1 cellular context compared by ENCODE assay signal in the genomic region with DNA sequence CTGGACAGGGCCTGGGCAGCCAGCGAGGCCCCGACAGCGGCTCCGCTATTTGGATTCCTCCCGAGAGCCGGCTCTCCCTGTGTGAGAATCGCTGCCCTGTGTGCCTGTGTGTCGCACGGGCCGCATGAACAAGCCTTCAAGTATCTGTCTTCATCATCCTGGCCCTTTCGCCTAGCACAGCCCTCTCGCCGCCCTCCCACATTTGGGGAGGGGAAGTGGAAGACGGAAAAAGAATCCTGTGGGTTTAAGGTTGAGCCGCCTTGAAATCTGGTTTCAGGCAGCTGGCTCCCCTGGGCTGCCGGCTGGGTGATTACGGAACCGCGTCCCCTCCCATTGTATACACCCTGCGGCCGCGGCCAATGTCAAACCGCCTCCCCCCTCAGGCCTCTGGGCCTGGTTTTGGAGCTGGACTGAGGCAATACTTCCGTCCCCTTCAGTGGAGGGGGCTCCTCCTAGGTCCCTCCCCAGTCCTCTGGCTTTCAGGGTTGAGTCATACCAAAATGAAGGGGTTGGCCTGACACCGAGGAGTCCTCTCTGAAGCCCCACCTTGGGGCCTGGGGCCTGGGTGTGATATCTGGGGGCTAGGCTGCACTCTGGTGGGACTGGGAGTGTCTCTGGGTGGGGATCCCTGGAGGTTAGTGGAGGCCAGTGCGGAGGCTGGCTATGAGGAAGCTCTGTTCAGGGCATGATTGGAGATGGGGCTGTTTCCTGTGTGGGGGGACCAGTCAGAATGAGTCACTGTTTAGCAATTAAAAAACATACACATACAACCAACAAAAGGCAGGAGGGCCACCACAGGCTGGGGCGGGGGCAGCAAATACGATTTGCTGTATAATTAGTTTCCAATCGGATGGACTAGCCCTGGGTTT.
TF ChIP-seq lines count a peak whose summit lies in the region.

No MANE protein-coding gene starts in this region.

TF ChIP-seq in K562, 482 proteins besides CTCF, POLR2A, EP300 and RAD21 (continued from another document):
- no peak for TF ChIP-seq NR2C2 (CRISPR knock-in tag; IDR thresholded peaks at IDR 0.05)
- peak; percentile 42; the same call in 1 of the 2 replicates for TF ChIP-seq NR2C2 (tag; IDR thresholded peaks at IDR 0.05)
- 0 out of 2 replicates have a peak, but pooled peaks have one; percentile 13 for TF ChIP-seq TAL1 (IDR thresholded peaks at IDR 0.05)
- TF ChIP-seq, protein P1, sequence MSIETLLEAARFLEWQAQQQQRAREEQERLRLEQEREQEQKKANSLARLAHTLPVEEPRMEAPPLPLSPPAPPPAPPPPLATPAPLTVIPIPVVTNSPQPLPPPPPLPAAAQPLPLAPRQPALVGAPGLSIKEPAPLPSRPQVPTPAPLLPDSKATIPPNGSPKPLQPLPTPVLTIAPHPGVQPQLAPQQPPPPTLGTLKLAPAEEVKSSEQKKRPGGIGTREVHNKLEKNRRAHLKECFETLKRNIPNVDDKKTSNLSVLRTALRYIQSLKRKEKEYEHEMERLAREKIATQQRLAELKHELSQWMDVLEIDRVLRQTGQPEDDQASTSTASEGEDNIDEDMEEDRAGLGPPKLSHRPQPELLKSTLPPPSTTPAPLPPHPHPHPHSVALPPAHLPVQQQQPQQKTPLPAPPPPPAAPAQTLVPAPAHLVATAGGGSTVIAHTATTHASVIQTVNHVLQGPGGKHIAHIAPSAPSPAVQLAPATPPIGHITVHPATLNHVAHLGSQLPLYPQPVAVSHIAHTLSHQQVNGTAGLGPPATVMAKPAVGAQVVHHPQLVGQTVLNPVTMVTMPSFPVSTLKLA (conservative IDR thresholded peaks at IDR 0.05) = peak; percentile 50 to 60; a peak in 3 of 4 replicates
- TF ChIP-seq VEZF1 (CRISPR knock-in tag; IDR thresholded peaks at IDR 0.05) = peak; percentile 91
- peak; percentile 27; the same call in 1 of the 2 replicates for TF ChIP-seq CREM (IDR thresholded peaks at IDR 0.05; ENCODE audit: low read depth)
- TF ChIP-seq CXXC5 (CRISPR knock-in tag; IDR thresholded peaks at IDR 0.05) = peak; percentile 50
- TF ChIP-seq TGIF2 (CRISPR knock-in tag; IDR thresholded peaks at IDR 0.05) = no peak
- TF ChIP-seq FOXM1 (IDR thresholded peaks at IDR 0.05; ENCODE audit: low read depth) = 0 out of 2 replicates have a peak, but pooled peaks have one; percentile 37
- no peak for TF ChIP-seq FOXM1 (CRISPR knock-in tag; IDR thresholded peaks at IDR 0.05; ENCODE audit: low read depth)
- TF ChIP-seq KDM1A (IDR thresholded peaks at IDR 0.05) = peak; percentile 18 to 42; a peak in 3 of 4 replicates
- peak; percentile 65 for TF ChIP-seq LEF1 (IDR thresholded peaks at IDR 0.05)
TF ChIP-seq in K562: peak in this region for 84.
